ENCODE assay signal across 11 cellular contexts in the genomic region with DNA sequence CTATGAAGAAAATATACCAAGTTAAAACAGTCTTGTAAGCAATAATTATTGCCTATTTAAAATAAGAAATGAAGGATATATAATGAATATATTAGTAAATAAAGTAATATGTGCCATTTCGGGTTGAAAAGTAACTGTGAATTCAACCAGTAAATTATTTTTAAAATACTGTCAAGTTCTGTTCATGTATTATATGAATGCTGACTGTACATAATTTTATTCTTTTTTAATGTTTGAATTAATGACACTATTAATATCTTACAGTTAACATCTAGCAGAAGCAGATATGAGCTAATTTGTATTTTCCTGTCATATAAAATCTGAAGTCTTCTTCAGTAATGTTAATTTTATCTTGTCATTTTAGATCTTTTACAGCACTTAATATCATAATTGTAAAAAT.
"Had no signal": no experiment of that assay in that cellular context is flagged by ENCODE, and none has a peak within 500 bp of the region (broad histone marks: within the 10 kb centered on the region; RNA-seq: fewer than 3 reads in every experiment).

No MANE protein-coding gene starts in this region.

- DNase-seq: GM23248, GOT3, H7, H9, HCEC 1CT, HFFc6 had no signal

- H3K4me1 ChIP-seq: HAP-1 had no signal

- H3K36me3 ChIP-seq: HAP-1 had no signal

- H3K9ac ChIP-seq: GM23248 had no signal

- H3K4me3 ChIP-seq: GM23248, GM23338, HAP-1 had no signal

- H2AFZ ChIP-seq: GM23248, GM23338 had no signal

- H3K27ac ChIP-seq: GM23248 had no signal

- H3K4me2 ChIP-seq: GM23338 had no signal

- ATAC-seq: GM23338, HCT116 had no signal

- H3K9me3 ChIP-seq: HAP-1 had no signal

- FAIRE-seq: H1, H54 had no signal
